In the genomic region with DNA sequence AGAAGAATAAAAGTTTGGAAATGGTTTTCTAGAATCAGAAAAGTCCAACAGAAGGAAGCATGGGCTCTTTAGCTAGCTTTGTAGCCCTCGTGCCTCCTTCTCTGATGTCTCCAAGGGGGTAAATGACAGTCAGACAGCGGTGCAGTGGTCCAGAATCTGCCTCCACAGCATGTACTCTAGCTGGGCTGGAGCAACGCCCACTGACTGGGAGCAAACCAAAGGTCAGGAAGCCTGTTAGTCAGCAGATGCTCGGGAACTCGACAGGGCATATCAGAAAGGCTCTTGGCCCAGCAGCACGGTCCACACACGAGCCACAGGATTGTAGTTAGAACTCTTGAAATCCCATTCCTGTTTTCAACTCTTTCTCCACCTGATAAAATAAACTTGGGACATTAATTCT, we compare ENCODE assay signal across 23 cellular contexts.
DNase-seq lines count a peak whose midpoint lies in the region; ATAC-seq and TF ChIP-seq lines count a peak whose summit lies in the region.
"Had no signal": no experiment of that assay in that cellular context is flagged by ENCODE, and none has a peak within 500 bp of the region (broad histone marks: within the 10 kb centered on the region; RNA-seq: fewer than 3 reads in every experiment).

No MANE protein-coding gene starts in this region.

- no peak for TF ChIP-seq CTCF in stomach (IDR thresholded peaks at IDR 0.05)

- WGBS in stomach, 5 donors: 50 to 67% (median 55%) methylated on average over 7 of the region's 7 CpGs

- H3K36me3 ChIP-seq in stomach: no peaks in the 10 kb centered on the region
- H3K36me3 ChIP-seq: brain microvascular endothelial cell, esophagus muscularis mucosa, SJSA1, vagina had no signal

- no peak overlapping the region for H3K4me3 ChIP-seq in stomach
- H3K4me3 ChIP-seq: esophagus muscularis mucosa, SJSA1, testis, vagina had no signal

- no peak for TF ChIP-seq POLR2A in stomach (IDR thresholded peaks at IDR 0.05)

- DNase-seq in HT1080 (ENCODE audit: low read depth): peak; percentile 5
- peak; percentile 49 for DNase-seq in left lobe of liver (ENCODE audit: low spot score)
- peak; percentile 38 for DNase-seq in stomach
- no peak for DNase-seq in NCI-H510A (lab: John Stamatoyannopoulos, UW)
- DNase-seq in activated T-cell treated with anti-CD3 and anti-CD28 coated beads for 4 hours: no peak
- no peak for DNase-seq in NCI-H1694 (lab: John Stamatoyannopoulos, UW)
- DNase-seq: activated CD4-positive, CD25-positive, alpha-beta regulatory T cell treated with anti-CD3 and anti-CD28 coated beads, Interleukin-2, amount 50 U/mL, for 72 hours; activated CD8-positive, alpha-beta T cell treated with anti-CD3 and anti-CD28 coated beads for 36 hours; activated gamma-delta T cell treated with Interleukin-2 at 50 U/mL for 16 hours; activated naive CD8-positive, alpha-beta T cell treated with anti-CD3 and anti-CD28 coated beads, Interleukin-2, amount 50 U/mL, for 24 hours; brain microvascular endothelial cell; effector memory CD8-positive, alpha-beta T cell; KBM-7; kidney; NCI-H524 treated with DMSO at 0.1 percent for 48 hours; stimulated activated CD4-positive, alpha-beta T cell treated with anti-CD3 and anti-CD28 coated beads, Interleukin-4, amount 100 ng/mL, for 1 hour; testis had no signal

- no peaks in the 10 kb centered on the region for H3K27me3 ChIP-seq in stomach
- H3K27me3 ChIP-seq: brain microvascular endothelial cell, esophagus muscularis mucosa, SJSA1, testis, vagina had no signal

- intact Hi-C loops in stomach (cut with DNase I; ENCODE audit: low total_unique reads): no loop called here

- H3K27ac ChIP-seq in cingulate gyrus (ENCODE audit: low read depth, low read length) (peak overlapping the region; percentile 41), stomach (no peak overlapping the region)
- H3K27ac ChIP-seq: brain microvascular endothelial cell, esophagus muscularis mucosa, SJSA1, testis, vagina had no signal

- H3K9me3 ChIP-seq in stomach: no peaks in the 10 kb centered on the region
- H3K9me3 ChIP-seq: esophagus muscularis mucosa, SJSA1, testis, vagina had no signal

- TF ChIP-seq EP300 in stomach (IDR thresholded peaks at IDR 0.05): no peak

- peak; percentile 95 for ATAC-seq in left lobe of liver
- ATAC-seq: activated CD8-positive, alpha-beta T cell treated with anti-CD3 and anti-CD28 coated beads for 36 hours; activated naive CD8-positive, alpha-beta T cell treated with anti-CD3 and anti-CD28 coated beads, Interleukin-2, amount 50 U/mL, for 24 hours; effector memory CD8-positive, alpha-beta T cell; Panc1; stimulated activated memory B cell treated with anti-CD40 and anti-IgM and Interleukin-4, amounts not matched to agents 10 μg/mL and 1 μg/mL and 100 μg/mL, for 72 hours had no signal

- no peaks in the 10 kb centered on the region for H3K4me1 ChIP-seq in stomach
- H3K4me1 ChIP-seq: esophagus muscularis mucosa, SJSA1, testis, vagina had no signal

Comparison
In these comparisons a context has a peak if more than half of its experiments do, and no peak if none do; other contexts are left out.
1. DNase-seq: peak in HT1080 (single experiment), left lobe of liver (single experiment) and stomach (single experiment); none in NCI-H510A (single experiment), activated T-cell treated with anti-CD3 and anti-CD28 coated beads for 4 hours (single experiment) and NCI-H1694 (single experiment).